10 cellular contexts compared by ENCODE assay signal in genomic region chr19:45640849-45641273, GRCh38. TPM values are rescaled to one million over a fixed set of nuclear protein-coding genes. Genes with fewer than 3 reads are reported as not detected.
DNase-seq lines count a peak whose midpoint lies in the region; ATAC-seq and FAIRE-seq lines count a peak whose summit lies in the region.
"Had no signal": no experiment of that assay in that cellular context is flagged by ENCODE, and none has a peak within 500 bp of the region (broad histone marks: within the 10 kb centered on the region; RNA-seq: fewer than 3 reads in every experiment).

No MANE protein-coding gene starts in this region.

- ATAC-seq in activated T-cell treated with anti-CD3 and anti-CD28 coated beads, Interleukin-2, amount 50 U/mL, for 72 hours (replicated peaks in 1 of 2), result no peak
- no peak for ATAC-seq in stimulated activated memory B cell treated with anti-CD40 and anti-IgM and Interleukin-4, amounts not matched to agents 10 μg/mL and 1 μg/mL and 100 μg/mL, for 72 hours

- H3K36me3 Mint-ChIP-seq in activated T-cell treated with anti-CD3 and anti-CD28 coated beads, Interleukin-2, amount 50 U/mL, for 72 hours (ENCODE audit: insufficient read depth in 2 of 2), result peaks cover 13 to 19% of the 10 kb centered on the region in 2 donors
- peaks cover 14% of the 10 kb centered on the region for H3K36me3 Mint-ChIP-seq in stimulated activated memory B cell treated with anti-CD40 and anti-IgM and Interleukin-4, amounts not matched to agents 10 μg/mL and 1 μg/mL and 100 μg/mL, for 72 hours

- H3K4me1 ChIP-seq in iPS-20b (ENCODE audit: insufficient read depth, low read length), result peaks cover 13% of the 10 kb centered on the region; the same call in 1 of the 2 replicates

- no peak for FAIRE-seq in RCC 7860 (lab: Jason Lieb, UNC)

- H3K9ac ChIP-seq in iPS-20b (ENCODE audit: low read depth, low read length), result no peak overlapping the region

- H3K36me3 ChIP-seq in iPS-20b (ENCODE audit: insufficient read depth, low read depth, low read length), result no peaks in the 10 kb centered on the region

- DNase-seq in DMS 273 (lab: John Stamatoyannopoulos, UW; ENCODE audit: unreplicated experiment) (peak; percentile 58), DMS 273 treated with DMSO at 0.1 percent for 48 hours (lab: John Stamatoyannopoulos, UW) (no peak), hippocampal formation (lab: John Stamatoyannopoulos, UW) (no peak), MV-4-11 (lab: John Stamatoyannopoulos, UW) (no peak), RCC 7860 (ENCODE audit: low spot score) (no peak)
- DNase-seq in activated T-cell treated with anti-CD3 and anti-CD28 coated beads, Interleukin-2, amount 50 U/mL, for 72 hours, result peak; percentile 52 to 60

- peak overlapping the region; percentile 67; the same call in 1 of the 2 replicates for H3K4me3 ChIP-seq in iPS-20b (ENCODE audit: low read length)

- H3K27me3 Mint-ChIP-seq in activated T-cell treated with anti-CD3 and anti-CD28 coated beads, Interleukin-2, amount 50 U/mL, for 72 hours (ENCODE audit: low read depth), result no peaks in the 10 kb centered on the region
- no peaks in the 10 kb centered on the region for H3K27me3 Mint-ChIP-seq in stimulated activated memory B cell treated with anti-CD40 and anti-IgM and Interleukin-4, amounts not matched to agents 10 μg/mL and 1 μg/mL and 100 μg/mL, for 72 hours

- peaks cover 18% of the 10 kb centered on the region; the same call in 1 of the 2 replicates for H3K27me3 ChIP-seq in iPS-20b (ENCODE audit: insufficient read depth, low read length)

- peaks cover 0 to 3% of the 10 kb centered on the region in 2 donors for H3K9me3 Mint-ChIP-seq in activated T-cell treated with anti-CD3 and anti-CD28 coated beads, Interleukin-2, amount 50 U/mL, for 72 hours
- H3K9me3 Mint-ChIP-seq in stimulated activated memory B cell treated with anti-CD40 and anti-IgM and Interleukin-4, amounts not matched to agents 10 μg/mL and 1 μg/mL and 100 μg/mL, for 72 hours, result peaks cover 3% of the 10 kb centered on the region

- H3K4me3 Mint-ChIP-seq in activated T-cell treated with anti-CD3 and anti-CD28 coated beads, Interleukin-2, amount 50 U/mL, for 72 hours, result peak overlapping the region; percentile 84 to 89
- H3K4me3 Mint-ChIP-seq in stimulated activated memory B cell treated with anti-CD40 and anti-IgM and Interleukin-4, amounts not matched to agents 10 μg/mL and 1 μg/mL and 100 μg/mL, for 72 hours, result peak overlapping the region; percentile 69

- H3K27ac ChIP-seq in iPS-20b (ENCODE audit: low read length), result no peak overlapping the region

- peaks cover 58% of the 10 kb centered on the region for H3K4me1 Mint-ChIP-seq in activated T-cell treated with anti-CD3 and anti-CD28 coated beads, Interleukin-2, amount 50 U/mL, for 72 hours (ENCODE audit: low read depth)
- peaks cover 56% of the 10 kb centered on the region for H3K4me1 Mint-ChIP-seq in stimulated activated memory B cell treated with anti-CD40 and anti-IgM and Interleukin-4, amounts not matched to agents 10 μg/mL and 1 μg/mL and 100 μg/mL, for 72 hours

- H3K9me3 ChIP-seq in iPS-20b (ENCODE audit: insufficient read depth, low read depth, low read length), result no peaks in the 10 kb centered on the region

- H3K27ac Mint-ChIP-seq in activated T-cell treated with anti-CD3 and anti-CD28 coated beads, Interleukin-2, amount 50 U/mL, for 72 hours, result peak overlapping the region; percentile 48
- H3K27ac Mint-ChIP-seq in stimulated activated memory B cell treated with anti-CD40 and anti-IgM and Interleukin-4, amounts not matched to agents 10 μg/mL and 1 μg/mL and 100 μg/mL, for 72 hours, result peak overlapping the region; percentile 86

RNA-seq across cellular contexts. Expression of gene EML2, which starts 1.7 kb away (rescaled TPM):
- total RNA-seq in activated T-cell treated with anti-CD3 and anti-CD28 coated beads, Interleukin-2, amount 50 U/mL, for 72 hours, result 100 to 1,000 TPM; 149 to 190 TPM

RNA-seq across cellular contexts. Expression of gene GIPR, which starts 27.2 kb away (rescaled TPM):
- total RNA-seq in activated T-cell treated with anti-CD3 and anti-CD28 coated beads, Interleukin-2, amount 50 U/mL, for 72 hours, result 10 to 100 TPM in 1 of 2 donors, 1 to 10 TPM in 1; 5.9 to 11.0 TPM

RNA-seq across cellular contexts. Expression of gene GPR4, which starts 38.8 kb away (rescaled TPM):
- total RNA-seq in activated T-cell treated with anti-CD3 and anti-CD28 coated beads, Interleukin-2, amount 50 U/mL, for 72 hours, result under 1 TPM in 1 of 2 donors, not detected in 1; 0.07 TPM
- total RNA-seq: A172, kidney epithelial cell had no signal

RNA-seq across cellular contexts. Expression of gene SNRPD2, which starts 50.9 kb away (rescaled TPM):
- total RNA-seq in activated T-cell treated with anti-CD3 and anti-CD28 coated beads, Interleukin-2, amount 50 U/mL, for 72 hours, result 100 to 1,000 TPM; 449 to 481 TPM

RNA-seq across cellular contexts. Expression of gene QPCTL, which starts 51.6 kb away (rescaled TPM):
- 10 to 100 TPM; 20.8 to 29.8 TPM for total RNA-seq in activated T-cell treated with anti-CD3 and anti-CD28 coated beads, Interleukin-2, amount 50 U/mL, for 72 hours

Comparison
In these comparisons a context has a peak if more than half of its experiments do, and no peak if none do; other contexts are left out.
1. DNase-seq: peak in DMS 273 (single experiment) and activated T-cell treated with anti-CD3 and anti-CD28 coated beads, Interleukin-2, amount 50 U/mL, for 72 hours (2 of 2); none in DMS 273 treated with DMSO at 0.1 percent for 48 hours (single experiment), hippocampal formation (0 of 2), MV-4-11 (single experiment) and RCC 7860 (single experiment).